In genomic region chr6:149566372-149567193, GRCh38 we compare ENCODE assay signal across 8 cellular contexts. TPM values are rescaled to one million over a fixed set of nuclear protein-coding genes. Genes with fewer than 3 reads are reported as not detected.
A peak's percentile ranks its signal among the peaks of the same experiment; 100 is the strongest.
DNase-seq lines count a peak whose midpoint lies in the region; ATAC-seq and TF ChIP-seq lines count a peak whose summit lies in the region.

A gene with protein sequence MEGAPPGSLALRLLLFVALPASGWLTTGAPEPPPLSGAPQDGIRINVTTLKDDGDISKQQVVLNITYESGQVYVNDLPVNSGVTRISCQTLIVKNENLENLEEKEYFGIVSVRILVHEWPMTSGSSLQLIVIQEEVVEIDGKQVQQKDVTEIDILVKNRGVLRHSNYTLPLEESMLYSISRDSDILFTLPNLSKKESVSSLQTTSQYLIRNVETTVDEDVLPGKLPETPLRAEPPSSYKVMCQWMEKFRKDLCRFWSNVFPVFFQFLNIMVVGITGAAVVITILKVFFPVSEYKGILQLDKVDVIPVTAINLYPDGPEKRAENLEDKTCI (plus strand): TSS chr6:149566375. CDS start chr6:149566415, 40 bp downstream.

- H3K4me2 ChIP-seq in OCI-LY1 (ENCODE audit: low read length): peak within 1 kb of the TSS; percentile 91

- peaks cover 3% of the 10 kb centered on the region; the same call in 1 of the 2 replicates for H3K36me3 ChIP-seq in OCI-LY1 (ENCODE audit: insufficient read depth, low read length)

- H3K27ac ChIP-seq in OCI-LY1 (ENCODE audit: low read depth, low read length, poor library complexity, severe bottlenecking): peak within 1 kb of the TSS; percentile 89

- H3K79me2 ChIP-seq in OCI-LY1 (ENCODE audit: insufficient read depth, low read length): peaks cover 36% of the 10 kb centered on the region

- no peaks in the 10 kb centered on the region for H3F3A ChIP-seq in OCI-LY1 (ENCODE audit: insufficient read depth, low read length)

- peaks cover 0 to 2% of the 10 kb centered on the region in 2 donors for H3K27me3 Mint-ChIP-seq in natural killer cell treated with Interleukin-12 subunit alpha and Interleukin-12 subunit beta and Interleukin-15 and Interleukin-18, amount 100 ng/mL, for 72 hours

- peak within 1 kb of the TSS; percentile 52; the same call in 1 of the 2 replicates for H2AFZ ChIP-seq in OCI-LY1 (ENCODE audit: low read length)

- peaks cover 3 to 7% of the 10 kb centered on the region in 2 donors for H3K4me1 Mint-ChIP-seq in natural killer cell treated with Interleukin-12 subunit alpha and Interleukin-12 subunit beta and Interleukin-15 and Interleukin-18, amount 100 ng/mL, for 72 hours (ENCODE audit: low read depth in 2 of 2)

- H3K9me3 Mint-ChIP-seq in natural killer cell treated with Interleukin-12 subunit alpha and Interleukin-12 subunit beta and Interleukin-15 and Interleukin-18, amount 100 ng/mL, for 72 hours: no peaks in the 10 kb centered on the region

- peak within 1 kb of the TSS; percentile 99 for H3K9ac ChIP-seq in OCI-LY1 (ENCODE audit: low read length)

- no peaks in the 10 kb centered on the region for H3K9me2 ChIP-seq in OCI-LY1 (ENCODE audit: low read depth, low read length)

- TF ChIP-seq CTCF in AG10803 (conservative IDR thresholded peaks at IDR 0.05; ENCODE audit: low read length) (no peak), OCI-LY1 (IDR thresholded peaks at IDR 0.05; ENCODE audit: low read length) (no peak), fibroblast of mammary gland (conservative IDR thresholded peaks at IDR 0.05; ENCODE audit: control insufficient read depth, insufficient read depth, low read depth, low read length) (no peak), subcutaneous adipose tissue (IDR thresholded peaks at IDR 0.05; ENCODE audit: low read depth) (no peak)

- no peaks in the 10 kb centered on the region for H3K36me3 Mint-ChIP-seq in natural killer cell treated with Interleukin-12 subunit alpha and Interleukin-12 subunit beta and Interleukin-15 and Interleukin-18, amount 100 ng/mL, for 72 hours

- peak within 1 kb of the TSS; percentile 70 to 72 for H3K27ac Mint-ChIP-seq in natural killer cell treated with Interleukin-12 subunit alpha and Interleukin-12 subunit beta and Interleukin-15 and Interleukin-18, amount 100 ng/mL, for 72 hours

- H3K4me1 ChIP-seq in OCI-LY1 (ENCODE audit: insufficient read depth, low read length, severe bottlenecking): peaks cover 25% of the 10 kb centered on the region

- no peaks in the 10 kb centered on the region for H3K9me3 ChIP-seq in OCI-LY1 (ENCODE audit: low read length)

- peak; percentile 27 for ATAC-seq in GM18870 (IDR thresholded peaks at IDR 0.05; ENCODE audit: unreplicated experiment)
- peak; percentile 15 for ATAC-seq in HG03159 (IDR thresholded peaks at IDR 0.05; ENCODE audit: unreplicated experiment)
- peak; percentile 48 to 58 for ATAC-seq in natural killer cell treated with Interleukin-12 subunit alpha and Interleukin-12 subunit beta and Interleukin-15 and Interleukin-18, amount 100 ng/mL, for 72 hours

- no peaks in the 10 kb centered on the region for H4K20me1 ChIP-seq in OCI-LY1 (ENCODE audit: insufficient read depth, low read length)

- H3K4me3 ChIP-seq in AG10803 (ENCODE audit: low read length) (peak within 1 kb of the TSS; percentile 89), OCI-LY1 (ENCODE audit: low read depth, low read length, poor library complexity, severe bottlenecking) (peak within 1 kb of the TSS; percentile 99), fibroblast of mammary gland (ENCODE audit: control insufficient read depth, low read depth, low read length) (peak within 1 kb of the TSS; percentile 85)

- peak within 1 kb of the TSS; percentile 89 for H3K4me3 Mint-ChIP-seq in natural killer cell treated with Interleukin-12 subunit alpha and Interleukin-12 subunit beta and Interleukin-15 and Interleukin-18, amount 100 ng/mL, for 72 hours

- DNase-seq in AG10803 (ENCODE audit: low read depth): peak; percentile 36
- DNase-seq in activated T-helper 1 cell treated with anti-CD3 and anti-CD28 coated beads, Interleukin-2, amount 50 U/mL, for 16 hours (ENCODE audit: low read depth in 1 of 2, low spot score in 1 of 2): peak; percentile 12 to 38
- DNase-seq in fibroblast of mammary gland (ENCODE audit: low read depth): no peak
- no peak for DNase-seq in natural killer cell treated with Interleukin-12 subunit alpha and Interleukin-12 subunit beta and Interleukin-15 and Interleukin-18, amount 100 ng/mL, for 72 hours (ENCODE audit: low spot score)

- no peaks in the 10 kb centered on the region for H3K27me3 ChIP-seq in OCI-LY1 (ENCODE audit: insufficient read depth, low read length)

RNA-seq across cellular contexts. Expression of the gene that starts here (rescaled TPM):
- total RNA-seq in natural killer cell treated with Interleukin-12 subunit alpha and Interleukin-12 subunit beta and Interleukin-15 and Interleukin-18, amount 100 ng/mL, for 72 hours: 10 to 100 TPM in 1 of 2 donors, 1 to 10 TPM in 1; 9.9 to 16.6 TPM
- total RNA-seq in subcutaneous adipose tissue: 10 to 100 TPM; 50.7 to 75.5 (median 58.6) TPM

Comparison
In these comparisons a context has a peak if more than half of its experiments do, and no peak if none do; other contexts are left out.
1. DNase-seq: peak in AG10803 (single experiment) and activated T-helper 1 cell treated with anti-CD3 and anti-CD28 coated beads, Interleukin-2, amount 50 U/mL, for 16 hours (2 of 2); none in fibroblast of mammary gland (single experiment) and natural killer cell treated with Interleukin-12 subunit alpha and Interleukin-12 subunit beta and Interleukin-15 and Interleukin-18, amount 100 ng/mL, for 72 hours (single experiment).
2. Peak in every context shown above with its lines, with median percentiles within 50 percentile points of each other: H3K4me3 ChIP-seq and ATAC-seq.